ENCODE assay signal across 25 cellular contexts in genomic region chr10:118042336-118042735, GRCh38. TPM values are rescaled to one million over a fixed set of nuclear protein-coding genes. Genes with fewer than 3 reads are reported as not detected.
DNase-seq lines count a peak whose midpoint lies in the region; ATAC-seq and TF ChIP-seq lines count a peak whose summit lies in the region.
"Had no signal": no experiment of that assay in that cellular context is flagged by ENCODE, and none has a peak within 500 bp of the region (broad histone marks: within the 10 kb centered on the region; RNA-seq: fewer than 3 reads in every experiment).

No MANE protein-coding gene starts in this region.

- no peaks in the 10 kb centered on the region for H3F3A ChIP-seq in DOHH2 (ENCODE audit: control insufficient read depth, insufficient read depth)

- no peaks in the 10 kb centered on the region for H3K27me3 Mint-ChIP-seq in neural crest cell (ENCODE audit: low read depth)
- H3K27me3 Mint-ChIP-seq: activated T-cell treated with anti-CD3 and anti-CD28 coated beads, Interleukin-2, amount 50 U/mL, for 24 hours; IgD-negative memory B cell had no signal

- peak; percentile 20 for DNase-seq in NCI-H526 treated with DMSO at 0.1 percent for 48 hours (lab: John Stamatoyannopoulos, UW)
- no peak for DNase-seq in adipocyte (ENCODE audit: low read depth)
- DNase-seq in neural crest cell (ENCODE audit: low read depth, low spot score), result no peak
- DNase-seq in SJCRH30, result no peak
- no peak for DNase-seq in erythroblast (lab: John Stamatoyannopoulos, UW)
- DNase-seq: activated CD8-positive, alpha-beta T cell treated with anti-CD3 and anti-CD28 coated beads, Interleukin-2, amount 10 ng/mL, durations not matched to agents 7 days and 5 days; activated naive CD4-positive, alpha-beta T cell treated with Interleukin-2 at 50 U/mL for 16 hours; activated T-cell treated with anti-CD3 and anti-CD28 coated beads, Interleukin-2, amount 50 U/mL, for 24 hours; amygdala; CD8-positive, alpha-beta T cell; endodermal cell; GF-D8; glutamatergic neuron; HFFc6; MG63; NCI-H1417 treated with DMSO at 0.1 percent for 48 hours; nephron progenitor cell; right lobe of liver; stimulated activated naive CD8-positive, alpha-beta T cell treated with anti-CD3 and anti-CD28 coated beads, Interleukin-15, Interleukin-2, amounts not matched to agents 100 U/mL and 50 U/mL, for 24 hours had no signal

- H3K4me3 Mint-ChIP-seq in neural crest cell, result peak overlapping the region; percentile 27
- H3K4me3 Mint-ChIP-seq: activated CD8-positive, alpha-beta T cell treated with anti-CD3 and anti-CD28 coated beads, Interleukin-2, amount 10 ng/mL, durations not matched to agents 7 days and 5 days; activated T-cell treated with anti-CD3 and anti-CD28 coated beads, Interleukin-2, amount 50 U/mL, for 24 hours; CD8-positive, alpha-beta T cell; endodermal cell; HFFc6; nephron progenitor cell had no signal

- peak overlapping the region; percentile 6; the same call in 1 of the 2 replicates for H3K4me2 ChIP-seq in DOHH2 (ENCODE audit: low read length)

- H3K36me3 ChIP-seq in DOHH2 (ENCODE audit: control insufficient read depth, low read length) (peaks cover 23% of the 10 kb centered on the region), adipocyte (ENCODE audit: control insufficient read depth, insufficient read depth, low read length, severe bottlenecking) (peaks cover 9% of the 10 kb centered on the region), SJCRH30 (peaks cover 3% of the 10 kb centered on the region)
- H3K36me3 ChIP-seq: cardiac muscle cell, right lobe of liver, thoracic aorta had no signal

- H3K27ac Mint-ChIP-seq in neural crest cell (ENCODE audit: unreplicated experiment), result no peak overlapping the region
- H3K27ac Mint-ChIP-seq: activated CD8-positive, alpha-beta T cell treated with anti-CD3 and anti-CD28 coated beads, Interleukin-2, amount 10 ng/mL, durations not matched to agents 7 days and 5 days; activated T-cell treated with anti-CD3 and anti-CD28 coated beads, Interleukin-2, amount 50 U/mL, for 24 hours; CD8-positive, alpha-beta T cell; endodermal cell; HFFc6; IgD-negative memory B cell; nephron progenitor cell had no signal

- H3K4me3 ChIP-seq in DOHH2 (ENCODE audit: low read length), result no peak overlapping the region
- peak overlapping the region; percentile 92 for H3K4me3 ChIP-seq in adipocyte (ENCODE audit: low read length)
- H3K4me3 ChIP-seq in SJCRH30, result no peak overlapping the region
- H3K4me3 ChIP-seq: cardiac muscle cell, MG63, right lobe of liver had no signal

- H3K9me3 Mint-ChIP-seq in neural crest cell, result no peaks in the 10 kb centered on the region
- H3K9me3 Mint-ChIP-seq: activated T-cell treated with anti-CD3 and anti-CD28 coated beads, Interleukin-2, amount 50 U/mL, for 24 hours; CD8-positive, alpha-beta T cell; endodermal cell; HFFc6; IgD-negative memory B cell; nephron progenitor cell had no signal

- H4K20me1 ChIP-seq in DOHH2 (ENCODE audit: control insufficient read depth, insufficient read depth, low read depth, low read length), result 0 out of 2 replicates have a peak, but pooled peaks cover 2% of the 10 kb centered on the region

- TF ChIP-seq POLR2A in erythroblast (IDR thresholded peaks at IDR 0.05; ENCODE audit: low read length), result no peak

- H3K27me3 ChIP-seq in DOHH2 (ENCODE audit: control insufficient read depth, low read length) (no peaks in the 10 kb centered on the region), adipocyte (replicated peaks; ENCODE audit: control insufficient read depth, insufficient read depth, low read length) (no peaks in the 10 kb centered on the region), SJCRH30 (no peaks in the 10 kb centered on the region)
- H3K27me3 ChIP-seq: cardiac muscle cell, MG63, right lobe of liver had no signal

- H3K9me2 ChIP-seq in DOHH2 (replicated peaks; ENCODE audit: control insufficient read depth, low read length), result no peaks in the 10 kb centered on the region

- H3K9me3 ChIP-seq in DOHH2 (ENCODE audit: control insufficient read depth, insufficient read depth, low read length), result no peaks in the 10 kb centered on the region
- H3K9me3 ChIP-seq in adipocyte (ENCODE audit: control insufficient read depth, low read length), result no peaks in the 10 kb centered on the region
- no peaks in the 10 kb centered on the region for H3K9me3 ChIP-seq in SJCRH30 (replicated peaks)
- H3K9me3 ChIP-seq: MG63, right lobe of liver, thoracic aorta had no signal

- peaks cover 23% of the 10 kb centered on the region for H3K4me1 Mint-ChIP-seq in neural crest cell

- H3K36me3 Mint-ChIP-seq in neural crest cell (ENCODE audit: low read depth), result peaks cover 5% of the 10 kb centered on the region
- H3K36me3 Mint-ChIP-seq: IgD-negative memory B cell had no signal

- no peak for ATAC-seq in HG03280 (IDR thresholded peaks at IDR 0.05; ENCODE audit: unreplicated experiment)
- ATAC-seq: activated CD8-positive, alpha-beta T cell treated with anti-CD3 and anti-CD28 coated beads, Interleukin-2, amount 10 ng/mL, durations not matched to agents 7 days and 5 days; CD8-positive, alpha-beta T cell; right lobe of liver; stimulated activated naive CD8-positive, alpha-beta T cell treated with anti-CD3 and anti-CD28 coated beads, Interleukin-15, Interleukin-2, amounts not matched to agents 100 U/mL and 50 U/mL, for 24 hours had no signal

- H3K27ac ChIP-seq in DOHH2 (ENCODE audit: low read depth, low read length) (no peak overlapping the region), SJCRH30 (no peak overlapping the region)
- H3K27ac ChIP-seq: cardiac muscle cell, parathyroid adenoma, right lobe of liver, thoracic aorta had no signal

- H3K4me1 ChIP-seq in DOHH2 (ENCODE audit: control insufficient read depth, low read length) (peaks cover 34% of the 10 kb centered on the region), adipocyte (ENCODE audit: control insufficient read depth, insufficient read depth, low read length) (peaks cover 50% of the 10 kb centered on the region), SJCRH30 (peaks cover 18% of the 10 kb centered on the region)

- TF ChIP-seq CTCF in DOHH2 (IDR thresholded peaks at IDR 0.05; ENCODE audit: low read depth, low read length, poor library complexity, severe bottlenecking) (no peak), neural crest cell (conservative IDR thresholded peaks at IDR 0.05) (no peak)

- peak overlapping the region; percentile 91 for H3K9ac ChIP-seq in adipocyte (ENCODE audit: low read length)
- H3K9ac ChIP-seq: parathyroid adenoma had no signal

- peaks cover 75% of the 10 kb centered on the region for H3K79me2 ChIP-seq in DOHH2 (ENCODE audit: control insufficient read depth, low read length)
- H3K79me2 ChIP-seq: parathyroid adenoma had no signal

RNA-seq across cellular contexts. Expression of gene RAB11FIP2, which starts 4.4 kb away (rescaled TPM):
- total RNA-seq in neural crest cell, result 14.2 and 15.3 TPM in 2 replicates
- 19.6 and 26.6 TPM in 2 replicates for total RNA-seq in SJCRH30 (2014; rRNA removed; shearing (Covaris generic))
